Comparison of ENCODE assay signal across 1 cellular context in genomic region chr9:130345009-130345992, GRCh38.
TF ChIP-seq lines count a peak whose summit lies in the region.

No MANE protein-coding gene starts in this region.

TF ChIP-seq in SK-N-SH, 30 proteins besides CTCF, POLR2A, EP300 and RAD21 (continued from another document):
- no peak for TF ChIP-seq ZBTB33 (IDR thresholded peaks at IDR 0.05; ENCODE audit: borderline replicate concordance, low read depth)
- no peak for TF ChIP-seq IRF3 (IDR thresholded peaks at IDR 0.05; ENCODE audit: low read depth, low read length)
- TF ChIP-seq PBX3 (IDR thresholded peaks at IDR 0.05), result no peak
- TF ChIP-seq CHD2 (IDR thresholded peaks at IDR 0.05; ENCODE audit: low read length, partially characterized antibody), result no peak
- TF ChIP-seq NFIC (IDR thresholded peaks at IDR 0.05; ENCODE audit: borderline replicate concordance), result no peak
TF ChIP-seq in SK-N-SH: peak in this region for 0.
